In genomic region chr1:218436997-218437396, GRCh38 we compare ENCODE assay signal across 26 cellular contexts.
"Had no signal": no experiment of that assay in that cellular context is flagged by ENCODE, and none has a peak within 500 bp of the region (broad histone marks: within the 10 kb centered on the region; RNA-seq: fewer than 3 reads in every experiment).

No MANE protein-coding gene starts in this region.

- H3K36me3 ChIP-seq: gastroesophageal sphincter, left lung, neural progenitor cell, prostate gland, suprapubic skin, transverse colon, upper lobe of right lung, uterus had no signal

- ATAC-seq: gastroesophageal sphincter; heart left ventricle; left cardiac atrium; left lung; mucosa of descending colon; naive thymus-derived CD4-positive, alpha-beta T cell; right cardiac atrium; stimulated activated naive CD8-positive, alpha-beta T cell treated with anti-CD3 and anti-CD28 coated beads, Interleukin-15, amount 100 ng/mL, for 72 hours; upper lobe of right lung had no signal

- H3K4me1 ChIP-seq: left lung, neural progenitor cell, prostate gland, suprapubic skin, transverse colon, upper lobe of right lung, uterus had no signal

- H3K4me3 ChIP-seq: coronary artery, gastroesophageal sphincter, heart left ventricle, hepatocyte, left lung, mucosa of descending colon, neural progenitor cell, prostate gland, suprapubic skin, transverse colon, upper lobe of right lung, uterus had no signal

- H3K9ac ChIP-seq: neural progenitor cell had no signal

- FAIRE-seq: endothelial cell of umbilical vein, small intestine had no signal

- DNase-seq: dermis blood vessel endothelial cell; effector memory CD4-positive, alpha-beta T cell; erythroblast; heart left ventricle; left cardiac atrium; left lung; mesenchymal stem cell; mucosa of descending colon; naive thymus-derived CD4-positive, alpha-beta T cell; right cardiac atrium; small intestine; stimulated activated CD4-positive, alpha-beta T cell treated with anti-CD3 and anti-CD28 coated beads, Interleukin-15, amount 100 ng/mL, for 24 hours; stimulated activated CD4-positive, alpha-beta T cell treated with anti-CD3 and anti-CD28 coated beads, Interleukin-4, amount 100 ng/mL, for 1 hour; stimulated activated CD8-positive, alpha-beta memory T cell treated with anti-CD3 and anti-CD28 coated beads, Interleukin-4, amount 100 ng/mL, for 48 hours; stimulated activated naive CD4-positive, alpha-beta T cell; stimulated activated naive CD8-positive, alpha-beta T cell treated with anti-CD3 and anti-CD28 coated beads, Interleukin-15, amount 100 ng/mL, for 72 hours; transverse colon; upper lobe of right lung; uterus had no signal

- H3K9me3 ChIP-seq: gastroesophageal sphincter, heart left ventricle, left lung, mucosa of descending colon, prostate gland, suprapubic skin, transverse colon, upper lobe of right lung, uterus had no signal

- H2AFZ ChIP-seq: hepatocyte, neural progenitor cell had no signal

- H3K27me3 ChIP-seq: gastroesophageal sphincter, heart left ventricle, hepatocyte, left lung, neural progenitor cell, suprapubic skin, transverse colon, upper lobe of right lung, uterus had no signal

- H3K79me2 ChIP-seq: hepatocyte had no signal

- H3K27ac ChIP-seq: coronary artery, gastroesophageal sphincter, heart left ventricle, hepatocyte, left lung, neural progenitor cell, prostate gland, suprapubic skin, transverse colon, upper lobe of right lung, uterus had no signal

- H3K4me2 ChIP-seq: hepatocyte, neural progenitor cell had no signal
